In the genomic region with DNA sequence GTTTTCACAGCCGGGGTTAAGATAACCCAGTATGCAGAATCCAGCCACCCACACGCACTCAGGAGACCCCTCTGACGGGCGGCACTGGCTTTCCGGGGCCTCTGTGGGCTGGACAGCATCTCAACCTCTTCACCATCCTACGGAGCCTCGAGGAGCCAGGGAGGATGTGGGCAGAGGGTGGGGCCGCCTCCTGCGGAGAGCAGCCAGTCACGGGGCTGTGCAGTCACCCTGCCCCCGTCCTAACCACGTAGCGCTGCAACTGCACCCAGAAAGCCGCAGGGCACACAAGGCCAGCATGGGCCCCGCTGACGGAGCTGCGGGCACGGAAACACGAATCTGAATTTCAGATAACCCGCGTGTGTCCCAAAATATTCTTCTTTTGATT, we compare ENCODE assay signal across 8 cellular contexts.
A peak's percentile ranks its signal among the peaks of the same experiment; 100 is the strongest.
DNase-seq lines count a peak whose midpoint lies in the region; ATAC-seq and TF ChIP-seq lines count a peak whose summit lies in the region.

No MANE protein-coding gene starts in this region.

- H3K9me3 ChIP-seq in heart right ventricle: no peaks in the 10 kb centered on the region

- H3K27ac ChIP-seq in heart right ventricle: peak overlapping the region in 5 of 10 donors; percentile 6 to 91 (median 54)

- H3K4me3 ChIP-seq in heart right ventricle: peak overlapping the region in 5 of 10 donors; percentile 1 to 56 (median 20)

- peaks cover 0 to 13% (median 0%) of the 10 kb centered on the region in 9 donors for H3K36me3 ChIP-seq in heart right ventricle

- peak overlapping the region; percentile 94 for H3K27ac Mint-ChIP-seq in activated T-cell treated with anti-CD3 and anti-CD28 coated beads, Interleukin-2, amount 50 U/mL, for 24 hours

- H3K27me3 ChIP-seq in heart right ventricle: no peaks in the 10 kb centered on the region

- DNase-seq in NOMO-1 treated with DMSO at 0.1 percent for 48 hours (lab: John Stamatoyannopoulos, UW; ENCODE audit: unreplicated experiment) (peak; percentile 89), heart right ventricle (peak; percentile 51 to 74), NCI-H446 (lab: John Stamatoyannopoulos, UW) (no peak), cerebellum (ENCODE audit: low spot score) (no peak)
- peak; percentile 88 for DNase-seq in activated T-cell treated with anti-CD3 and anti-CD28 coated beads, Interleukin-2, amount 50 U/mL, for 24 hours
- DNase-seq in stimulated activated CD4-positive, alpha-beta T cell treated with anti-CD3 and anti-CD28 coated beads, TNF-alpha, amount 100 ng/mL, for 1 hour (ENCODE audit: low read depth in 3 of 3, low spot score in 1 of 3): peak; percentile 67 to 82 (median 79)

- H3K4me3 Mint-ChIP-seq in activated T-cell treated with anti-CD3 and anti-CD28 coated beads, Interleukin-2, amount 50 U/mL, for 24 hours: peak overlapping the region; percentile 77

- H3K27me3 Mint-ChIP-seq in activated T-cell treated with anti-CD3 and anti-CD28 coated beads, Interleukin-2, amount 50 U/mL, for 24 hours: no peaks in the 10 kb centered on the region

- ATAC-seq in HG02642 (IDR thresholded peaks at IDR 0.05; ENCODE audit: poor library complexity, unreplicated experiment): peak; percentile 85
- peak in 7 of 8 donors; percentile 60 to 83 (median 69) for ATAC-seq in heart right ventricle

- WGBS in heart right ventricle, 2 donors: 59 to 74% methylated on average over 21 of the region's 21 CpGs

- H3K9me3 Mint-ChIP-seq in activated T-cell treated with anti-CD3 and anti-CD28 coated beads, Interleukin-2, amount 50 U/mL, for 24 hours: no peaks in the 10 kb centered on the region

- peaks cover 12% of the 10 kb centered on the region for H3K36me3 Mint-ChIP-seq in activated T-cell treated with anti-CD3 and anti-CD28 coated beads, Interleukin-2, amount 50 U/mL, for 24 hours (ENCODE audit: low read depth)

- intact Hi-C loops in heart right ventricle (cut with DNase I): loop anchor here in 2 of 10 donors (5.0 to 10.0 kb wide), 3 partner anchors 52 to 122 kb away; no protein-coding TSS in a partner anchor

- H3K4me1 Mint-ChIP-seq in activated T-cell treated with anti-CD3 and anti-CD28 coated beads, Interleukin-2, amount 50 U/mL, for 24 hours (ENCODE audit: low read depth): peaks cover 75% of the 10 kb centered on the region

- no peak for TF ChIP-seq CTCF in heart right ventricle (IDR thresholded peaks at IDR 0.05)

- H3K4me1 ChIP-seq in heart right ventricle: peaks cover 2 to 54% (median 20%) of the 10 kb centered on the region in 9 donors

- TF ChIP-seq POLR2A in GM15510 (IDR thresholded peaks at IDR 0.05; ENCODE audit: borderline replicate concordance, extremely low read depth, insufficient read length): peak; percentile 51

Comparison
In these comparisons a context has a peak if more than half of its experiments do, and no peak if none do; other contexts are left out.
1. DNase-seq: peak in NOMO-1 treated with DMSO at 0.1 percent for 48 hours (single experiment), activated T-cell treated with anti-CD3 and anti-CD28 coated beads, Interleukin-2, amount 50 U/mL, for 24 hours (single experiment), heart right ventricle (2 of 2) and stimulated activated CD4-positive, alpha-beta T cell treated with anti-CD3 and anti-CD28 coated beads, TNF-alpha, amount 100 ng/mL, for 1 hour (3 of 3); none in NCI-H446 (0 of 2) and cerebellum (single experiment).